10 cellular contexts compared by ENCODE assay signal in genomic region chr16:74771656-74772315, GRCh38. TPM values are rescaled to one million over a fixed set of nuclear protein-coding genes. Genes with fewer than 3 reads are reported as not detected.
DNase-seq lines count a peak whose midpoint lies in the region; ATAC-seq lines count a peak whose summit lies in the region.
"Had no signal": no experiment of that assay in that cellular context is flagged by ENCODE, and none has a peak within 500 bp of the region (broad histone marks: within the 10 kb centered on the region; RNA-seq: fewer than 3 reads in every experiment).

No MANE protein-coding gene starts in this region.

- H3K27ac Mint-ChIP-seq in CD8-positive, alpha-beta memory T cell, result no peak overlapping the region
- H3K27ac Mint-ChIP-seq in activated CD8-positive, alpha-beta T cell treated with anti-CD3 and anti-CD28 coated beads, Interleukin-2, amount 10 ng/mL, durations not matched to agents 7 days and 5 days, result no peak overlapping the region
- H3K27ac Mint-ChIP-seq: progenitor cell of endocrine pancreas had no signal

- H3K27me3 ChIP-seq in CD8-positive, alpha-beta memory T cell (ENCODE audit: insufficient read depth, low read length, poor library complexity, severe bottlenecking), result peaks cover 20% of the 10 kb centered on the region

- peak; percentile 75 for DNase-seq in CD1c-positive myeloid dendritic cell (ENCODE audit: extremely low spot score)
- peak; percentile 63 for DNase-seq in GM19238 (ENCODE audit: insufficient read length, low spot score)
- DNase-seq in left colon, result no peak
- no peak for DNase-seq in AML-193 (lab: John Stamatoyannopoulos, UW)
- DNase-seq in CD8-positive, alpha-beta memory T cell, result no peak
- DNase-seq in activated CD8-positive, alpha-beta T cell treated with anti-CD3 and anti-CD28 coated beads, Interleukin-2, amount 10 ng/mL, durations not matched to agents 7 days and 5 days, result no peak

- H3K27me3 Mint-ChIP-seq in CD8-positive, alpha-beta memory T cell, result peaks cover 39 to 47% of the 10 kb centered on the region in 2 donors
- H3K27me3 Mint-ChIP-seq in activated CD8-positive, alpha-beta T cell treated with anti-CD3 and anti-CD28 coated beads, Interleukin-2, amount 10 ng/mL, durations not matched to agents 7 days and 5 days (ENCODE audit: low read depth), result peaks cover 41% of the 10 kb centered on the region

- H3K4me3 ChIP-seq in CD8-positive, alpha-beta memory T cell (ENCODE audit: low read length), result no peak overlapping the region
- H3K4me3 ChIP-seq: SK-N-MC had no signal

- peaks cover 0 to 2% (median 0%) of the 10 kb centered on the region in 5 donors for H3K9me3 Mint-ChIP-seq in CD8-positive, alpha-beta memory T cell
- no peaks in the 10 kb centered on the region for H3K9me3 Mint-ChIP-seq in activated CD8-positive, alpha-beta T cell treated with anti-CD3 and anti-CD28 coated beads, Interleukin-2, amount 10 ng/mL, durations not matched to agents 7 days and 5 days (ENCODE audit: insufficient read depth)

- H3K27ac ChIP-seq in CD8-positive, alpha-beta memory T cell (ENCODE audit: low read depth, low read length), result no peak overlapping the region
- H3K27ac ChIP-seq: SK-N-MC had no signal

- H3K4me1 Mint-ChIP-seq in CD8-positive, alpha-beta memory T cell, result peaks cover 11 to 14% (median 14%) of the 10 kb centered on the region in 3 donors
- H3K4me1 Mint-ChIP-seq in activated CD8-positive, alpha-beta T cell treated with anti-CD3 and anti-CD28 coated beads, Interleukin-2, amount 10 ng/mL, durations not matched to agents 7 days and 5 days (ENCODE audit: low read depth), result peaks cover 13% of the 10 kb centered on the region

- POLR2A ChIA-PET in CD8-positive, alpha-beta memory T cell (lab: Charles Lee), result no interaction called here
- POLR2A ChIA-PET in activated CD8-positive, alpha-beta T cell treated with anti-CD3 and anti-CD28 coated beads, Interleukin-2, amount 10 ng/mL, durations not matched to agents 7 days and 5 days (lab: Charles Lee), result no interaction called here

- H3K36me3 Mint-ChIP-seq in CD8-positive, alpha-beta memory T cell, result peaks cover 0 to 3% (median 2%) of the 10 kb centered on the region in 3 donors
- no peaks in the 10 kb centered on the region for H3K36me3 Mint-ChIP-seq in activated CD8-positive, alpha-beta T cell treated with anti-CD3 and anti-CD28 coated beads, Interleukin-2, amount 10 ng/mL, durations not matched to agents 7 days and 5 days (ENCODE audit: low read depth)

- CTCF ChIA-PET in CD8-positive, alpha-beta memory T cell (lab: Charles Lee), result no interaction called here
- CTCF ChIA-PET in activated CD8-positive, alpha-beta T cell treated with anti-CD3 and anti-CD28 coated beads, Interleukin-2, amount 10 ng/mL, durations not matched to agents 7 days and 5 days (lab: Charles Lee), result no interaction called here

- H3K4me1 ChIP-seq in CD8-positive, alpha-beta memory T cell (ENCODE audit: insufficient read depth, low read length), result peaks cover 5% of the 10 kb centered on the region

- H3K9me3 ChIP-seq in CD8-positive, alpha-beta memory T cell (ENCODE audit: low read length), result no peaks in the 10 kb centered on the region

- H3K4me3 Mint-ChIP-seq in CD8-positive, alpha-beta memory T cell, result no peak overlapping the region
- H3K4me3 Mint-ChIP-seq in activated CD8-positive, alpha-beta T cell treated with anti-CD3 and anti-CD28 coated beads, Interleukin-2, amount 10 ng/mL, durations not matched to agents 7 days and 5 days, result no peak overlapping the region

- no peaks in the 10 kb centered on the region for H3K36me3 ChIP-seq in CD8-positive, alpha-beta memory T cell (ENCODE audit: insufficient read depth, low read length)

- intact Hi-C loops in left colon (cut with DNase I, micrococcal nuclease), result no loop called here

- ATAC-seq in HG02678 (IDR thresholded peaks at IDR 0.05; ENCODE audit: unreplicated experiment) (peak; percentile 72), HG03565 (IDR thresholded peaks at IDR 0.05; ENCODE audit: unreplicated experiment) (peak; percentile 74), left colon (no peak)
- ATAC-seq in activated CD8-positive, alpha-beta T cell treated with anti-CD3 and anti-CD28 coated beads, Interleukin-2, amount 10 ng/mL, durations not matched to agents 7 days and 5 days, result no peak

RNA-seq across cellular contexts. Expression of gene FA2H, which starts 2.8 kb away (rescaled TPM):
- 10 to 100 TPM; 48.5 to 64.5 TPM for total RNA-seq in left colon
- not detected for total RNA-seq in CD8-positive, alpha-beta memory T cell
- not detected for polyA plus RNA-seq in CD8-positive, alpha-beta memory T cell
- not detected for total RNA-seq in activated CD8-positive, alpha-beta T cell treated with anti-CD3 and anti-CD28 coated beads, Interleukin-2, amount 10 ng/mL, durations not matched to agents 7 days and 5 days

Comparison
In these comparisons a context has a peak if more than half of its experiments do, and no peak if none do; other contexts are left out.
1. DNase-seq: peak in CD1c-positive myeloid dendritic cell (single experiment) and GM19238 (single experiment); none in left colon (0 of 2), AML-193 (0 of 2), CD8-positive, alpha-beta memory T cell (0 of 5) and activated CD8-positive, alpha-beta T cell treated with anti-CD3 and anti-CD28 coated beads, Interleukin-2, amount 10 ng/mL, durations not matched to agents 7 days and 5 days (single experiment).
2. ATAC-seq: peak in HG02678 (single experiment) and HG03565 (single experiment); none in left colon (single experiment) and activated CD8-positive, alpha-beta T cell treated with anti-CD3 and anti-CD28 coated beads, Interleukin-2, amount 10 ng/mL, durations not matched to agents 7 days and 5 days (single experiment).
3. RNA of gene FA2H, which starts 2.8 kb away (total RNA-seq): 48.5 to 64.5 TPM in left colon; not detected in activated CD8-positive, alpha-beta T cell treated with anti-CD3 and anti-CD28 coated beads, Interleukin-2, amount 10 ng/mL, durations not matched to agents 7 days and 5 days and not detected in CD8-positive, alpha-beta memory T cell; every median in the first group is over 10 times any median in the second.